ENCODE assay signal across 21 cellular contexts in genomic region chr4:92421920-92422319, GRCh38.
A peak's percentile ranks its signal among the peaks of the same experiment; 100 is the strongest.
DNase-seq lines count a peak whose midpoint lies in the region; ATAC-seq, FAIRE-seq and TF ChIP-seq lines count a peak whose summit lies in the region.
"Had no signal": no experiment of that assay in that cellular context is flagged by ENCODE, and none has a peak within 500 bp of the region (broad histone marks: within the 10 kb centered on the region; RNA-seq: fewer than 3 reads in every experiment).

No MANE protein-coding gene starts in this region.

- no peak overlapping the region for H3K9ac ChIP-seq in GM12878 (ENCODE audit: control insufficient read depth, insufficient read depth, low read length)
- H3K9ac ChIP-seq: KMS-11 had no signal

- 0% methylated on average over 2 of the region's 2 CpGs for WGBS in GM12878 (ENCODE audit: insufficient coverage, insufficient replicate concordance, low lambda C conversion rate, missing lambda C conversion rate)

- no peak for TF ChIP-seq CTCF in GM12878 (IDR thresholded peaks at IDR 0.05 in 2 of 3, conservative IDR thresholded peaks at IDR 0.05 in 1 of 3; ENCODE audit: control insufficient read depth in 2 of 3, extremely low read depth in 1 of 3, insufficient read depth in 1 of 3, low read depth in 3 of 3, low read length in 3 of 3)

- TF ChIP-seq RAD21 in GM12878 (IDR thresholded peaks at IDR 0.05; ENCODE audit: insufficient read depth, low read depth, low read length) = no peak

- POLR2A ChIA-PET in GM12878 (lab: Charles Lee) = no interaction called here

- H3K36me3 ChIP-seq in GM12878 (ENCODE audit: control insufficient read depth in 2 of 2, insufficient read depth in 2 of 2, low read length in 1 of 2) = no peaks in the 10 kb centered on the region
- H3K36me3 ChIP-seq: lower lobe of right lung, prostate gland had no signal

- in situ Hi-C loops in GM12878 (cut with MboI) = no loop called here

- no peak overlapping the region for H3K4me2 ChIP-seq in GM12878 (ENCODE audit: control insufficient read depth, insufficient read depth)
- H3K4me2 ChIP-seq: KMS-11 had no signal

- intact Hi-C loops in GM12878 (cut with micrococcal nuclease; ENCODE audit: unreplicated experiment) = no loop called here

- no peak for FAIRE-seq in GM12878 (lab: Jason Lieb, UNC)
- FAIRE-seq: RCC 7860 had no signal

- SMC1A ChIA-PET in GM12878 (lab: Charles Lee; ENCODE audit: uncharacterized antibody, unreplicated experiment) = interaction anchor here (1.0 kb wide), 1 partner anchor 23 kb away, joined by 5 read pairs; no protein-coding TSS in a partner anchor

- no peak for DNase-seq in GM12878 (ENCODE audit: low read depth, low spot score)
- DNase-seq in UCSD-AML1 (lab: John Stamatoyannopoulos, UW; ENCODE audit: unreplicated experiment) = no peak
- DNase-seq in H4 (ENCODE audit: low spot score) = no peak
- no peak for DNase-seq in activated effector memory CD4-positive, alpha-beta T cell treated with Interleukin-2 at 50 U/mL for 16 hours
- no peak for DNase-seq in effector CD4-positive, alpha-beta T cell
- DNase-seq: activated CD4-positive, alpha-beta T cell treated with anti-CD3 and anti-CD28 coated beads, Interleukin-2, amount 50 U/mL, for 4 hours; activated T-cell treated with anti-CD3 and anti-CD28 coated beads, Interleukin-2, amount 50 U/mL, for 1 hour; AML-193; H9; lower lobe of right lung; naive B cell; NCI-H1105 treated with DMSO at 0.1 percent for 48 hours; stimulated activated naive B cell treated with anti-CD40 and anti-IgM and Interleukin-4, amounts not matched to agents 10 μg/mL and 1 μg/mL and 100 μg/mL, for 72 hours; trophoblast cell had no signal

- peak; percentile 87 for ATAC-seq in GM19351 (IDR thresholded peaks at IDR 0.05; ENCODE audit: unreplicated experiment)
- ATAC-seq in HG02642 (IDR thresholded peaks at IDR 0.05; ENCODE audit: poor library complexity, unreplicated experiment) = peak; percentile 89
- ATAC-seq in HG03095 (IDR thresholded peaks at IDR 0.05; ENCODE audit: unreplicated experiment) = peak; percentile 72
- peak; percentile 90 for ATAC-seq in GM12878
- ATAC-seq: esophagus mucosa; lower lobe of right lung; stimulated activated naive B cell treated with anti-CD40 and anti-IgM and Interleukin-4, amounts not matched to agents 10 μg/mL and 1 μg/mL and 100 μg/mL, for 72 hours had no signal

- no TSS peak for BruUV-seq in GM12878 (replicated peaks; lab: Mats Ljungman, UMichigan)

- TF ChIP-seq POLR2A in GM12878 (IDR thresholded peaks at IDR 0.05; ENCODE audit: low read depth, low read length) = no peak

- no peaks in the 10 kb centered on the region for H3K9me3 ChIP-seq in GM12878 (replicated peaks; ENCODE audit: control insufficient read depth, insufficient read depth, low read length)
- H3K9me3 ChIP-seq: lower lobe of right lung, prostate gland had no signal

- H2AFZ ChIP-seq in GM12878 (ENCODE audit: control insufficient read depth, low read depth, low read length) = no peak overlapping the region

- no peaks in the 10 kb centered on the region for H3K79me2 ChIP-seq in GM12878 (ENCODE audit: control insufficient read depth, insufficient read depth, low read length)

- TF ChIP-seq EP300 in GM12878 (IDR thresholded peaks at IDR 0.05; ENCODE audit: borderline replicate concordance in 1 of 2, control insufficient read depth in 1 of 2, low read depth in 2 of 2, low read length in 2 of 2) = no peak

- no peaks in the 10 kb centered on the region for H3K4me1 ChIP-seq in GM12878 (ENCODE audit: control insufficient read depth, insufficient read depth, low read length)
- H3K4me1 ChIP-seq: lower lobe of right lung, prostate gland had no signal

- H3K27me3 ChIP-seq in GM12878 (replicated peaks in 1 of 2; ENCODE audit: control insufficient read depth in 2 of 2, insufficient read depth in 2 of 2, low read length in 1 of 2) = no peaks in the 10 kb centered on the region

- CTCF ChIA-PET in GM12878 (lab: Yijun Ruan, JAX) = no interaction called here

- no peak overlapping the region for H3K4me3 ChIP-seq in GM12878
- H3K4me3 ChIP-seq: lower lobe of right lung, prostate gland had no signal

- RAD21 ChIA-PET in GM12878 (lab: Charles Lee; ENCODE audit: unreplicated experiment) = no interaction called here

- H3K27ac ChIP-seq in GM12878 (ENCODE audit: control insufficient read depth, insufficient read depth) = no peak overlapping the region
- H3K27ac ChIP-seq: KMS-11, lower lobe of right lung, prostate gland had no signal

- H4K20me1 ChIP-seq in GM12878 (ENCODE audit: control insufficient read depth, insufficient read depth) = no peaks in the 10 kb centered on the region

TF ChIP-seq in GM12878, 131 proteins besides CTCF, POLR2A, EP300 and RAD21:
- TF ChIP-seq TCF12 (IDR thresholded peaks at IDR 0.05; ENCODE audit: low read depth, low read length) (no peak), JUNB (IDR thresholded peaks at IDR 0.05) (peak; percentile 69), IKZF2 (IDR thresholded peaks at IDR 0.05) (0 out of 4 replicates have a peak, but pooled peaks of 1 of the 2 experiments have one; percentile 13)
